Comparison of ENCODE assay signal across 15 cellular contexts in the genomic region with DNA sequence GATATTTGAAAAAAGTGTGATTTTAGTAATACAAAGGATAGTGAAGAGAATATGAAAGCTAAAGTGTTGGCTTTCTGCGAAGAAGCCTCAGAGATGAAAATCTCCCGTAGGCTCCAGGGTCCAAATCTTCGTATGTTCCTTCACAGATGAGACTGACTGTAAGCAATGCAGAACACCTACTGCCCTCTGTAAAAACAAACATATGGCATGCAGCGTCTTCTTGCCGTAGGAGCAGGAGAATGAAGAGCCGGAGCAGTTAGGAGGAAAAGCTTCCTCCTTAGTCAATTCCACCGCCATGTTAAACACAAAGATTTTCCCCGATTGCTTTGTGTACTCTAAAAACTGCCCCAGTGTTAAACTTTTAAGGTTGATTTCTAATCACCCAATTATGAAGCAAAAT. TPM values are rescaled to one million over a fixed set of nuclear protein-coding genes. Genes with fewer than 3 reads are reported as not detected.
DNase-seq lines count a peak whose midpoint lies in the region; ATAC-seq, FAIRE-seq and TF ChIP-seq lines count a peak whose summit lies in the region.
"Had no signal": no experiment of that assay in that cellular context is flagged by ENCODE, and none has a peak within 500 bp of the region (broad histone marks: within the 10 kb centered on the region; RNA-seq: fewer than 3 reads in every experiment).

No MANE protein-coding gene starts in this region.

- no peak overlapping the region for H3K4ac ChIP-seq in trophoblast cell (ENCODE audit: low read depth, low read length)

- H3K23ac ChIP-seq in trophoblast cell (ENCODE audit: low read length) = no peak overlapping the region

- H3K27ac ChIP-seq in liver (ENCODE audit: low read depth in 1 of 2, low read length in 2 of 2) (no peak overlapping the region), upper lobe of right lung (peak overlapping the region; percentile 18), trophoblast cell (ENCODE audit: low read depth, low read length) (no peak overlapping the region)
- H3K27ac ChIP-seq: HL-60 had no signal

- peak; percentile 42 to 59 for TF ChIP-seq RAD21 in liver (IDR thresholded peaks at IDR 0.05)

- TF ChIP-seq CTCF in bronchial epithelial cell (IDR thresholded peaks at IDR 0.05; ENCODE audit: insufficient read depth, low read length, severe bottlenecking) (peak; percentile 37), liver (IDR thresholded peaks at IDR 0.05; ENCODE audit: low read depth, low read length, missing input control) (no peak), upper lobe of right lung (IDR thresholded peaks at IDR 0.05) (no peak)

- no peak overlapping the region for H3K14ac ChIP-seq in trophoblast cell (ENCODE audit: low read length)

- H3K36me3 ChIP-seq in bronchial epithelial cell (ENCODE audit: control insufficient read depth, insufficient read depth, low read length) = no peaks in the 10 kb centered on the region
- no peaks in the 10 kb centered on the region for H3K36me3 ChIP-seq in liver (ENCODE audit: control insufficient read depth in 4 of 4, insufficient read depth in 3 of 4, low read depth in 1 of 4, low read length in 3 of 4)
- H3K36me3 ChIP-seq in upper lobe of right lung = no peaks in the 10 kb centered on the region
- H3K36me3 ChIP-seq in trophoblast cell (ENCODE audit: control insufficient read depth in 1 of 2, insufficient read depth in 2 of 2, low read length in 2 of 2) = no peaks in the 10 kb centered on the region

- no peaks in the 10 kb centered on the region for H3K79me1 ChIP-seq in trophoblast cell (ENCODE audit: low read length)

- ATAC-seq in upper lobe of right lung = peak; percentile 72
- ATAC-seq: stimulated activated effector memory CD8-positive, alpha-beta T cell treated with anti-CD3 and anti-CD28 coated beads, Interleukin-12 subunit alpha, Interleukin-12 subunit beta, amount 100 ng/mL, for 72 hours had no signal

- no peaks in the 10 kb centered on the region for H3K79me2 ChIP-seq in trophoblast cell (ENCODE audit: control insufficient read depth, insufficient read depth, low read length, poor library complexity)

- H3K18ac ChIP-seq in trophoblast cell (ENCODE audit: low read length) = no peak overlapping the region

- H3K4me1 ChIP-seq in liver (ENCODE audit: control insufficient read depth in 4 of 4, insufficient read depth in 4 of 4, low read length in 3 of 4) (peaks cover 7 to 17% (median 12%) of the 10 kb centered on the region in 4 donors), upper lobe of right lung (no peaks in the 10 kb centered on the region), trophoblast cell (ENCODE audit: control insufficient read depth in 1 of 2, insufficient read depth in 2 of 2, low read length in 2 of 2) (no peaks in the 10 kb centered on the region)

- H3K9me3 ChIP-seq in liver (ENCODE audit: control insufficient read depth in 4 of 4, low read length in 3 of 4) = no peaks in the 10 kb centered on the region
- no peaks in the 10 kb centered on the region for H3K9me3 ChIP-seq in upper lobe of right lung
- peaks cover 2% of the 10 kb centered on the region for H3K9me3 ChIP-seq in trophoblast cell (ENCODE audit: insufficient read depth, low read depth, low read length)
- H3K9me3 ChIP-seq: adrenal gland had no signal

- no peak overlapping the region for H2AFZ ChIP-seq in trophoblast cell (ENCODE audit: insufficient read depth, low read length, poor library complexity)

- H2BK12ac ChIP-seq in trophoblast cell (ENCODE audit: low read length) = no peak overlapping the region

- whole genome bisulfite sequencing in liver = 47% methylated on average over 8 of the region's 8 CpGs
- WGBS in trophoblast cell (ENCODE audit: extremely low coverage, insufficient coverage, insufficient read length) = no CpG with 5 or more reads among the region's 8 CpGs

- H4K12ac ChIP-seq in trophoblast cell (ENCODE audit: low read depth, low read length) = no peak overlapping the region

- no peak overlapping the region for H4K91ac ChIP-seq in trophoblast cell (ENCODE audit: low read depth, low read length)

- H2AK5ac ChIP-seq in trophoblast cell (ENCODE audit: low read length) = no peak overlapping the region

- H3K4me2 ChIP-seq in trophoblast cell (ENCODE audit: low read length) = no peak overlapping the region

- FAIRE-seq in bronchial epithelial cell (lab: Jason Lieb, UNC) = no peak

- H3K4me3 ChIP-seq in bronchial epithelial cell (ENCODE audit: low read depth, low read length) (no peak overlapping the region), liver (ENCODE audit: low read depth in 1 of 3, low read length in 3 of 3) (peak overlapping the region in 1 of 3 donors; percentile 45), upper lobe of right lung (peak overlapping the region; percentile 19), trophoblast cell (ENCODE audit: low read depth, low read length) (no peak overlapping the region)
- H3K4me3 ChIP-seq: adrenal gland had no signal

- DNase-seq in NCI-H748 (lab: John Stamatoyannopoulos, UW; ENCODE audit: unreplicated experiment) = peak; percentile 19
- DNase-seq in NCI-H748 treated with DMSO at 0.1 percent for 48 hours (lab: John Stamatoyannopoulos, UW) = no peak
- DNase-seq in bronchial epithelial cell (ENCODE audit: low read depth) = peak; percentile 49
- DNase-seq in upper lobe of right lung = no peak
- no peak for DNase-seq in foreskin melanocyte
- no peak for DNase-seq in trophoblast cell
- DNase-seq in SHP77 (lab: John Stamatoyannopoulos, UW) = no peak
- DNase-seq: activated CD8-positive, alpha-beta memory T cell treated with anti-CD3 and anti-CD28 coated beads, Interleukin-2, amount 50 U/mL, for 48 hours; NCI-H1092; stimulated activated CD4-positive, alpha-beta T cell treated with anti-CD3 and anti-CD28 coated beads, Interleukin-15, amount 100 ng/mL, for 24 hours; T-helper 2 cell had no signal

- no peak overlapping the region for H2BK120ac ChIP-seq in trophoblast cell (ENCODE audit: insufficient read depth, low read length, poor library complexity)

- H3K27me3 ChIP-seq in bronchial epithelial cell (ENCODE audit: control insufficient read depth, insufficient read depth, low read length) = no peaks in the 10 kb centered on the region
- no peaks in the 10 kb centered on the region for H3K27me3 ChIP-seq in liver (ENCODE audit: control insufficient read depth in 4 of 4, insufficient read depth in 4 of 4, low read length in 3 of 4)
- no peaks in the 10 kb centered on the region for H3K27me3 ChIP-seq in upper lobe of right lung
- H3K27me3 ChIP-seq in trophoblast cell (ENCODE audit: insufficient read depth, low read length) = no peaks in the 10 kb centered on the region
- H3K27me3 ChIP-seq: adrenal gland had no signal

- H4K8ac ChIP-seq in trophoblast cell (ENCODE audit: low read depth, low read length) = no peak overlapping the region

- H3K9ac ChIP-seq in liver (ENCODE audit: low read depth in 1 of 2, low read length in 2 of 2) = peak overlapping the region in 1 of 2 donors; percentile 66
- H3K9ac ChIP-seq in trophoblast cell (ENCODE audit: low read length) = no peak overlapping the region

- no peak overlapping the region for H2BK5ac ChIP-seq in trophoblast cell (ENCODE audit: low read depth, low read length, poor library complexity)

- intact Hi-C loops in upper lobe of right lung (cut with DNase I) = no loop called here

TF ChIP-seq in liver, 16 proteins besides CTCF, POLR2A, EP300 and RAD21:
- TF ChIP-seq EGR1 (IDR thresholded peaks at IDR 0.05; ENCODE audit: low read depth in 2 of 2) = no peak
- TF ChIP-seq HNF4A (conservative IDR thresholded peaks at IDR 0.05) = peak in 1 of 2 donors; percentile 4
TF ChIP-seq in liver: peak in this region for 1.

RNA-seq across cellular contexts. Expression of a gene that starts 22.5 kb away (rescaled TPM):
- total RNA-seq in bronchial epithelial cell (14.2 and 18.3 TPM in 2 replicates), liver (1 to 10 TPM; 8.0 to 9.8 TPM), upper lobe of right lung (15.7 TPM)
- polyA plus RNA-seq in liver = 10 to 100 TPM in 1 of 2 donors, 1 to 10 TPM in 1; 6.5 to 17.9 TPM
- 22.0 and 22.3 TPM in 2 replicates for polyA plus RNA-seq in trophoblast cell (2013)

RNA-seq across cellular contexts. Expression of a gene that starts 22.6 kb away (rescaled TPM):
- total RNA-seq in bronchial epithelial cell (38.8 and 40.8 TPM in 2 replicates), liver (10 to 100 TPM; 19.7 to 27.9 TPM), upper lobe of right lung (31.7 TPM)
- 10 to 100 TPM in 1 of 2 donors, 1 to 10 TPM in 1; 7.6 to 10.0 TPM for polyA plus RNA-seq in liver
- 18.3 and 19.9 TPM in 2 replicates for polyA plus RNA-seq in trophoblast cell (2013)

Comparison
In these comparisons a context has a peak if more than half of its experiments do, and no peak if none do; other contexts are left out.
1. DNase-seq: peak in NCI-H748 (single experiment) and bronchial epithelial cell (single experiment); none in NCI-H748 treated with DMSO at 0.1 percent for 48 hours (single experiment), upper lobe of right lung (single experiment), foreskin melanocyte (single experiment), trophoblast cell (0 of 2) and SHP77 (0 of 2).